11 cellular contexts compared by ENCODE assay signal in the genomic region with DNA sequence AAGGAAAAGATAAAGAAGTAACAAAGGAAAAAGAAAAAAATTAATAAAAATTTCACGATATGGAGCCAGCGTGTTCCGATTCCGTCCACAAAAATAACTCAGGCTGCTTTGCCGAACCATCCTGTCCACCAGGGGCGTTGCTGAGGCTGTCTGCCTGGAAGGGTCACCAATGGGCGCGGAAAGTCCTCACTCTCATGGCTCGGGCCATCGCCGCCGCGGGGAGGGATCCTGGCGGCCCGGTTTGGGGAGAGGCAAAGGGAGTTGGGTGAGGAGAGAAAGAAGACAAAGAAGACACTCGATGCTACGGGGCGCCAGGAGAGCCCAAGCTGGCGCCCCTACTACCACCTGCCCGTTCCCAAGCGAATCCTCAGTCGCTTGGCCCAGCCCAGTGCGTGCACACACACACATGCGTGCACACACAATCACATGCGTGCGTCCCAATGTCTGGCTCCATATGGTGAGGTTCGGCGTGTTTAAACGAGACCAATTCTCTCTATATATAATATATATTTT. TPM values are rescaled to one million over a fixed set of nuclear protein-coding genes. Genes with fewer than 3 reads are reported as not detected.
DNase-seq lines count a peak whose midpoint lies in the region; ATAC-seq and TF ChIP-seq lines count a peak whose summit lies in the region.
"Had no signal": no experiment of that assay in that cellular context is flagged by ENCODE, and none has a peak within 500 bp of the region (broad histone marks: within the 10 kb centered on the region; RNA-seq: fewer than 3 reads in every experiment).

No MANE protein-coding gene starts in this region.

- no peak for TF ChIP-seq EP300 in tibial nerve (IDR thresholded peaks at IDR 0.05)

- intact Hi-C loops in heart left ventricle (cut with DNase I): loop anchor here in 1 of 10 donors (2.0 kb wide), 1 partner anchor 19 kb away; no protein-coding TSS in a partner anchor
- intact Hi-C loops in activated T-helper 2 cell treated with anti-CD3 and anti-CD28 coated beads, Interferon-gamma antibody, Interleukin-2, Interleukin-4, amounts not matched to agents 10 μg/mL and 5 μg/mL and 100 μg/mL, durations not matched to agents 14 hours and 24 hours and 36 hours (cut with micrococcal nuclease): no loop called here

- peak in 7 of 12 donors; percentile 19 to 33 (median 24) for TF ChIP-seq CTCF in heart left ventricle (IDR thresholded peaks at IDR 0.05)
- TF ChIP-seq CTCF in right atrium auricular region (IDR thresholded peaks at IDR 0.05): no peak
- TF ChIP-seq CTCF in tibial nerve (IDR thresholded peaks at IDR 0.05): no peak

- H3K4me1 ChIP-seq in heart left ventricle: peaks cover 11 to 78% (median 42%) of the 10 kb centered on the region in 12 donors
- peaks cover 2 to 55% of the 10 kb centered on the region in 2 donors for H3K4me1 ChIP-seq in right atrium auricular region
- peaks cover 0 to 67% (median 32%) of the 10 kb centered on the region in 4 donors for H3K4me1 ChIP-seq in tibial nerve

- TF ChIP-seq POLR2A in heart left ventricle (IDR thresholded peaks at IDR 0.05) (no peak), tibial nerve (IDR thresholded peaks at IDR 0.05) (no peak)

- no peaks in the 10 kb centered on the region for H3K9me3 Mint-ChIP-seq in activated T-helper 2 cell treated with anti-CD3 and anti-CD28 coated beads, Interferon-gamma antibody, Interleukin-2, Interleukin-4, amounts not matched to agents 10 μg/mL and 5 μg/mL and 100 μg/mL, durations not matched to agents 14 hours and 24 hours and 36 hours

- H3K4me3 ChIP-seq in heart left ventricle: no peak overlapping the region
- no peak overlapping the region for H3K4me3 ChIP-seq in right atrium auricular region
- no peak overlapping the region for H3K4me3 ChIP-seq in tibial nerve
- H3K4me3 ChIP-seq: GM23248 had no signal

- H3K4me3 Mint-ChIP-seq in activated T-helper 2 cell treated with anti-CD3 and anti-CD28 coated beads, Interferon-gamma antibody, Interleukin-2, Interleukin-4, amounts not matched to agents 10 μg/mL and 5 μg/mL and 100 μg/mL, durations not matched to agents 14 hours and 24 hours and 36 hours (ENCODE audit: low read depth): peak overlapping the region; percentile 75

- peaks cover 88% of the 10 kb centered on the region for H3K36me3 Mint-ChIP-seq in activated T-helper 2 cell treated with anti-CD3 and anti-CD28 coated beads, Interferon-gamma antibody, Interleukin-2, Interleukin-4, amounts not matched to agents 10 μg/mL and 5 μg/mL and 100 μg/mL, durations not matched to agents 14 hours and 24 hours and 36 hours (ENCODE audit: low read depth)

- peak in 1 of 5 donors; percentile 41 for DNase-seq in heart left ventricle
- DNase-seq in right atrium auricular region (ENCODE audit: low spot score): no peak
- DNase-seq in activated T-helper 2 cell treated with anti-CD3 and anti-CD28 coated beads, Interferon-gamma antibody, Interleukin-2, Interleukin-4, amounts not matched to agents 10 μg/mL and 5 μg/mL and 100 μg/mL, durations not matched to agents 14 hours and 24 hours and 36 hours (ENCODE audit: low spot score): no peak
- peak; percentile 52 for DNase-seq in islet precursor cell
- no peak for DNase-seq in tibial nerve (ENCODE audit: low spot score in 2 of 2)
- no peak for DNase-seq in NCI-H82 (lab: John Stamatoyannopoulos, UW)
- DNase-seq in T1000 (lab: John Stamatoyannopoulos, UW): no peak
- DNase-seq: GM23248, KBM-7 had no signal

- no peaks in the 10 kb centered on the region for H3K27me3 Mint-ChIP-seq in activated T-helper 2 cell treated with anti-CD3 and anti-CD28 coated beads, Interferon-gamma antibody, Interleukin-2, Interleukin-4, amounts not matched to agents 10 μg/mL and 5 μg/mL and 100 μg/mL, durations not matched to agents 14 hours and 24 hours and 36 hours (ENCODE audit: low read depth)

- H3K27ac ChIP-seq in heart left ventricle: peak overlapping the region in 3 of 12 donors; percentile 69 to 81 (median 73)
- H3K27ac ChIP-seq in right atrium auricular region: peak overlapping the region in 1 of 2 donors; percentile 83
- H3K27ac ChIP-seq in tibial nerve: no peak overlapping the region
- H3K27ac ChIP-seq: GM23248 had no signal

- peaks cover 0 to 89% (median 81%) of the 10 kb centered on the region in 9 donors for H3K36me3 ChIP-seq in heart left ventricle
- H3K36me3 ChIP-seq in right atrium auricular region: peaks cover 76% of the 10 kb centered on the region
- H3K36me3 ChIP-seq in tibial nerve: peaks cover 28 to 84% (median 59%) of the 10 kb centered on the region in 3 donors

- 84 to 87% (median 86%) methylated on average over 29 of the region's 29 CpGs for WGBS in heart left ventricle, 4 donors
- WGBS in tibial nerve, 2 donors: 84 to 87% methylated on average over 29 of the region's 29 CpGs

- H3K27me3 ChIP-seq in heart left ventricle (no peaks in the 10 kb centered on the region), right atrium auricular region (no peaks in the 10 kb centered on the region), tibial nerve (no peaks in the 10 kb centered on the region)

- H3K4me1 Mint-ChIP-seq in activated T-helper 2 cell treated with anti-CD3 and anti-CD28 coated beads, Interferon-gamma antibody, Interleukin-2, Interleukin-4, amounts not matched to agents 10 μg/mL and 5 μg/mL and 100 μg/mL, durations not matched to agents 14 hours and 24 hours and 36 hours (ENCODE audit: low read depth): peaks cover 73% of the 10 kb centered on the region

- H3K27ac Mint-ChIP-seq in activated T-helper 2 cell treated with anti-CD3 and anti-CD28 coated beads, Interferon-gamma antibody, Interleukin-2, Interleukin-4, amounts not matched to agents 10 μg/mL and 5 μg/mL and 100 μg/mL, durations not matched to agents 14 hours and 24 hours and 36 hours: peak overlapping the region; percentile 86

- ATAC-seq in heart left ventricle (no peak), GM21526 (IDR thresholded peaks at IDR 0.05; ENCODE audit: low FRiP score, unreplicated experiment) (no peak)

- H3K9me3 ChIP-seq in heart left ventricle: no peaks in the 10 kb centered on the region
- H3K9me3 ChIP-seq in right atrium auricular region: no peaks in the 10 kb centered on the region
- H3K9me3 ChIP-seq in tibial nerve: no peaks in the 10 kb centered on the region

RNA-seq across cellular contexts. Expression of a gene that starts 5.6 kb away (rescaled TPM):
- 100 to 1,000 TPM in 4 of 9 donors, 10 to 100 TPM in 5; 51.6 to 167 (median 89.9) TPM for total RNA-seq in heart left ventricle
- polyA plus RNA-seq in heart left ventricle: 10 to 100 TPM; 10.3 to 71.8 TPM
- 10 to 100 TPM; 17.8 to 84.7 TPM for total RNA-seq in right atrium auricular region
- total RNA-seq in activated T-helper 2 cell treated with anti-CD3 and anti-CD28 coated beads, Interferon-gamma antibody, Interleukin-2, Interleukin-4, amounts not matched to agents 10 μg/mL and 5 μg/mL and 100 μg/mL, durations not matched to agents 14 hours and 24 hours and 36 hours: 1.9 and 2.0 TPM in 2 replicates
- 10 to 100 TPM in 2 of 4 donors, 1 to 10 TPM in 2; 2.1 to 18.6 (median 9.9) TPM for total RNA-seq in tibial nerve
- total RNA-seq: GM23248 had no signal
- polyA plus RNA-seq: GM23248 had no signal

RNA-seq across cellular contexts. Expression of a gene that starts 13.0 kb away (rescaled TPM):
- total RNA-seq in heart left ventricle (100 to 1,000 TPM; 103 to 349 (median 157) TPM), right atrium auricular region (100 to 1,000 TPM; 196 to 213 TPM), tibial nerve (100 to 1,000 TPM; 368 to 416 (median 372) TPM)
- polyA plus RNA-seq in heart left ventricle: 10 to 100 TPM; 59.2 to 65.5 TPM
- total RNA-seq in activated T-helper 2 cell treated with anti-CD3 and anti-CD28 coated beads, Interferon-gamma antibody, Interleukin-2, Interleukin-4, amounts not matched to agents 10 μg/mL and 5 μg/mL and 100 μg/mL, durations not matched to agents 14 hours and 24 hours and 36 hours: 460 and 461 TPM in 2 replicates

RNA-seq across cellular contexts. Expression of a gene that starts 21.4 kb away (rescaled TPM):
- total RNA-seq in heart left ventricle (10 to 100 TPM; 22.2 to 34.0 (median 28.1) TPM), right atrium auricular region (10 to 100 TPM; 28.1 to 30.4 TPM), tibial nerve (10 to 100 TPM; 35.4 to 87.0 (median 59.0) TPM)
- 10 to 100 TPM; 16.2 to 78.9 TPM for polyA plus RNA-seq in heart left ventricle
- 19.6 and 20.9 TPM in 2 replicates for total RNA-seq in activated T-helper 2 cell treated with anti-CD3 and anti-CD28 coated beads, Interferon-gamma antibody, Interleukin-2, Interleukin-4, amounts not matched to agents 10 μg/mL and 5 μg/mL and 100 μg/mL, durations not matched to agents 14 hours and 24 hours and 36 hours
- total RNA-seq: GM23248, SK-MEL-5 had no signal

RNA-seq across cellular contexts. Expression of a gene that starts 37.7 kb away (rescaled TPM):
- total RNA-seq in heart left ventricle: 10 to 100 TPM in 3 of 9 donors, 1 to 10 TPM in 6; 7.0 to 27.5 (median 8.6) TPM
- 1 to 10 TPM; 7.8 to 9.5 TPM for polyA plus RNA-seq in heart left ventricle
- total RNA-seq in right atrium auricular region: 10 to 100 TPM; 19.4 to 20.4 TPM
- 72.1 and 77.5 TPM in 2 replicates for total RNA-seq in activated T-helper 2 cell treated with anti-CD3 and anti-CD28 coated beads, Interferon-gamma antibody, Interleukin-2, Interleukin-4, amounts not matched to agents 10 μg/mL and 5 μg/mL and 100 μg/mL, durations not matched to agents 14 hours and 24 hours and 36 hours
- total RNA-seq in tibial nerve: 10 to 100 TPM; 10.6 to 22.2 (median 13.5) TPM

RNA-seq across cellular contexts. Expression of a gene that starts 42.4 kb away (rescaled TPM):
- total RNA-seq in heart left ventricle: 1 to 10 TPM in 4 of 9 donors, under 1 TPM in 4, not detected in 1; 0.62 to 5.5 (median 1.3) TPM
- polyA plus RNA-seq in heart left ventricle: under 1 TPM; 0.42 to 0.65 TPM
- 1 to 10 TPM in 1 of 2 donors, under 1 TPM in 1; 0.85 to 1.4 TPM for total RNA-seq in right atrium auricular region
- total RNA-seq in activated T-helper 2 cell treated with anti-CD3 and anti-CD28 coated beads, Interferon-gamma antibody, Interleukin-2, Interleukin-4, amounts not matched to agents 10 μg/mL and 5 μg/mL and 100 μg/mL, durations not matched to agents 14 hours and 24 hours and 36 hours: 0.05 TPM in 1 of 2 replicates, not detected in the other
- total RNA-seq in tibial nerve: 10 to 100 TPM in 2 of 4 donors, 1 to 10 TPM in 2; 1.7 to 25.5 (median 8.7) TPM

Comparison
In these comparisons a context has a peak if more than half of its experiments do, and no peak if none do; other contexts are left out.
1. CTCF ChIP-seq: peak in heart left ventricle (7 of 12); none in right atrium auricular region (0 of 2) and tibial nerve (0 of 5).